8 cellular contexts compared by ENCODE assay signal in the genomic region with DNA sequence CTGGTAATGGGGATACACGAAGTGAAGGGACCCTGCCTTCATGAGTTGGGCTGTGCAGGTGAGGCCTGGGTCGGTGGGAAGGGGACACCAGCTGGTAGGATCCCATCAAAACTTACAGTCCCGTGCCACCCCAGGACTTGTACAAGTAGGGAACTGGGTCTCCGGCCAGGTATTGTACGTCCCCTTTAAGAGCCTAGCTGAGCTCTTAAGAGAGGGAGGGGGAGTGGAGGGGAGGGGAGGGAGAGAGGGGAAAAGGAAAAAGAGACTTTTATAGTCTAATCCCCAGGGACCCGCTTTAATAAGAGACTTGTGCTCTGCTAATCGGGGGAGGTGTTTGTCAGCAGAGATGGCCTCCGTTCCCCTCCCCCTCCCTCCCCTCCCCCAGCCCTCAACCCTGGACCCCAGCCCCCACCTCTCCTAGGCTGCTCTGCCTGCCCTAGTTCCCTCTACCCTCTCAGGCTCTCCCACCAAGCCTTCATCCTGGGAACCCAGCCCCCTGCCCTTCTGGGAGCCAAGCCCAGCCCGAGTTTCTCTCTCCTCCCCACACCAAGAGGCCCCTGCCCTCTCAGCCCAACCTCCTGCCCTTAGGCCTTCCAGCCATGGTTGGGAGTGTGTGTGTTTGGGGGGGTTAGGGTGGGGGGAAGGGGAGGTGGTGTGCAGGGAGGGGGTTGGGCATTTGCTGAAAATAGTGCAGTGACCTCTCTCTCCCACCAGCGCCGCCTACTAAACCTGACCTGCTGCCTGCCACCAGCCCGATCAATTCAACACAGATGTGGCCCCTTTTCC. TPM values are rescaled to one million over a fixed set of nuclear protein-coding genes. Genes with fewer than 3 reads are reported as not detected.
A peak's percentile ranks its signal among the peaks of the same experiment; 100 is the strongest.
DNase-seq lines count a peak whose midpoint lies in the region; ATAC-seq and FAIRE-seq lines count a peak whose summit lies in the region.

No MANE protein-coding gene starts in this region.

- ATAC-seq in Right ventricle myocardium inferior (peak; percentile 40), HG02678 (IDR thresholded peaks at IDR 0.05; ENCODE audit: unreplicated experiment) (no peak)

- peaks cover 23% of the 10 kb centered on the region for H3K36me3 Mint-ChIP-seq in activated T-helper 1 cell treated with anti-CD3 and anti-CD28 coated beads, Interleukin-12 subunit alpha, Interleukin-12 subunit beta, Interleukin-2, Interleukin-4 antibody, amounts not matched to agents 30 ng/mL and 10 ng/mL and 1 ng/mL, durations not matched to agents 14 hours and 24 hours and 36 hours (ENCODE audit: low read depth)
- H3K36me3 Mint-ChIP-seq in immature natural killer cell, result peaks cover 0 to 2% (median 0%) of the 10 kb centered on the region in 3 donors

- FAIRE-seq in urothelium cell line (lab: Jason Lieb, UNC), result no peak

- no peaks in the 10 kb centered on the region for H3K9me3 Mint-ChIP-seq in activated T-helper 1 cell treated with anti-CD3 and anti-CD28 coated beads, Interleukin-12 subunit alpha, Interleukin-12 subunit beta, Interleukin-2, Interleukin-4 antibody, amounts not matched to agents 30 ng/mL and 10 ng/mL and 1 ng/mL, durations not matched to agents 14 hours and 24 hours and 36 hours
- H3K9me3 Mint-ChIP-seq in immature natural killer cell, result no peaks in the 10 kb centered on the region

- peaks cover 46% of the 10 kb centered on the region for H3K4me1 Mint-ChIP-seq in activated T-helper 1 cell treated with anti-CD3 and anti-CD28 coated beads, Interleukin-12 subunit alpha, Interleukin-12 subunit beta, Interleukin-2, Interleukin-4 antibody, amounts not matched to agents 30 ng/mL and 10 ng/mL and 1 ng/mL, durations not matched to agents 14 hours and 24 hours and 36 hours (ENCODE audit: low read depth)
- peaks cover 29 to 40% of the 10 kb centered on the region in 2 donors for H3K4me1 Mint-ChIP-seq in immature natural killer cell

- DNase-seq in Right ventricle myocardium inferior (ENCODE audit: missing footprints) (no peak), cardiac septum (ENCODE audit: low spot score) (no peak), immature natural killer cell (no peak), urothelium cell line (ENCODE audit: low spot score) (peak; percentile 20), NCI-H1048 (lab: John Stamatoyannopoulos, UW) (no peak)
- DNase-seq in activated T-helper 1 cell treated with anti-CD3 and anti-CD28 coated beads, Interleukin-12 subunit alpha, Interleukin-12 subunit beta, Interleukin-2, Interleukin-4 antibody, amounts not matched to agents 30 ng/mL and 10 ng/mL and 1 ng/mL, durations not matched to agents 14 hours and 24 hours and 36 hours (ENCODE audit: low spot score), result no peak
- DNase-seq in activated CD4-positive, CD25-positive, alpha-beta regulatory T cell treated with anti-CD3 and anti-CD28 coated beads, Interleukin-2, amount 50 U/mL, for 72 hours, result no peak

- no peak overlapping the region for H3K27ac Mint-ChIP-seq in activated T-helper 1 cell treated with anti-CD3 and anti-CD28 coated beads, Interleukin-12 subunit alpha, Interleukin-12 subunit beta, Interleukin-2, Interleukin-4 antibody, amounts not matched to agents 30 ng/mL and 10 ng/mL and 1 ng/mL, durations not matched to agents 14 hours and 24 hours and 36 hours
- peak overlapping the region in 4 of 6 donors; percentile 20 to 63 (median 45) for H3K27ac Mint-ChIP-seq in immature natural killer cell

- intact Hi-C loops in Right ventricle myocardium inferior (cut with DNase I), result no loop called here
- intact Hi-C loops in cardiac septum (cut with DNase I), result loop anchor here (10.0 kb wide), 2 partner anchors 299 to 369 kb away; partner anchors contain the start of genes RPL41, RPS26 and ZC3H10
- intact Hi-C loops in activated T-helper 1 cell treated with anti-CD3 and anti-CD28 coated beads, Interleukin-12 subunit alpha, Interleukin-12 subunit beta, Interleukin-2, Interleukin-4 antibody, amounts not matched to agents 30 ng/mL and 10 ng/mL and 1 ng/mL, durations not matched to agents 14 hours and 24 hours and 36 hours (cut with micrococcal nuclease), result loop anchor here (2.0 kb wide), 1 partner anchor 15 kb away; no protein-coding TSS in a partner anchor

- peaks cover 3% of the 10 kb centered on the region for H3K27me3 Mint-ChIP-seq in activated T-helper 1 cell treated with anti-CD3 and anti-CD28 coated beads, Interleukin-12 subunit alpha, Interleukin-12 subunit beta, Interleukin-2, Interleukin-4 antibody, amounts not matched to agents 30 ng/mL and 10 ng/mL and 1 ng/mL, durations not matched to agents 14 hours and 24 hours and 36 hours (ENCODE audit: insufficient read depth)
- H3K27me3 Mint-ChIP-seq in immature natural killer cell (ENCODE audit: low read depth in 3 of 3), result no peaks in the 10 kb centered on the region

- H3K4me3 Mint-ChIP-seq in activated T-helper 1 cell treated with anti-CD3 and anti-CD28 coated beads, Interleukin-12 subunit alpha, Interleukin-12 subunit beta, Interleukin-2, Interleukin-4 antibody, amounts not matched to agents 30 ng/mL and 10 ng/mL and 1 ng/mL, durations not matched to agents 14 hours and 24 hours and 36 hours, result peak overlapping the region; percentile 92
- peak overlapping the region; percentile 37 to 94 (median 87) for H3K4me3 Mint-ChIP-seq in immature natural killer cell

RNA-seq across cellular contexts. Expression of gene GDF11, which starts 2.6 kb away (rescaled TPM):
- total RNA-seq in Right ventricle myocardium inferior (9.7 TPM), cardiac septum (18.0 TPM)
- 14.2 and 15.2 TPM in 2 replicates for total RNA-seq in activated T-helper 1 cell treated with anti-CD3 and anti-CD28 coated beads, Interleukin-12 subunit alpha, Interleukin-12 subunit beta, Interleukin-2, Interleukin-4 antibody, amounts not matched to agents 30 ng/mL and 10 ng/mL and 1 ng/mL, durations not matched to agents 14 hours and 24 hours and 36 hours
- 1 to 10 TPM in 1 of 3 donors, under 1 TPM in 2; 0.16 to 1.7 (median 0.64) TPM for polyA plus RNA-seq in immature natural killer cell

RNA-seq across cellular contexts. Expression of gene CD63, which starts 16.7 kb away (rescaled TPM):
- total RNA-seq in Right ventricle myocardium inferior (790 TPM), cardiac septum (914 TPM)
- total RNA-seq in activated T-helper 1 cell treated with anti-CD3 and anti-CD28 coated beads, Interleukin-12 subunit alpha, Interleukin-12 subunit beta, Interleukin-2, Interleukin-4 antibody, amounts not matched to agents 30 ng/mL and 10 ng/mL and 1 ng/mL, durations not matched to agents 14 hours and 24 hours and 36 hours, result 183 and 198 TPM in 2 replicates
- polyA plus RNA-seq in immature natural killer cell, result 1,000 to 10,000 TPM; 1,258 to 1,754 (median 1,754) TPM

RNA-seq across cellular contexts. Expression of gene RDH5, which starts 25.4 kb away (rescaled TPM):
- total RNA-seq in Right ventricle myocardium inferior, result 12.9 TPM
- total RNA-seq in cardiac septum, result 26.3 TPM
- total RNA-seq in activated T-helper 1 cell treated with anti-CD3 and anti-CD28 coated beads, Interleukin-12 subunit alpha, Interleukin-12 subunit beta, Interleukin-2, Interleukin-4 antibody, amounts not matched to agents 30 ng/mL and 10 ng/mL and 1 ng/mL, durations not matched to agents 14 hours and 24 hours and 36 hours, result 4.2 and 6.7 TPM in 2 replicates
- 1 to 10 TPM in 1 of 3 donors, not detected in 2; 2.8 TPM for polyA plus RNA-seq in immature natural killer cell

RNA-seq across cellular contexts. Expression of gene BLOC1S1, which starts 29.7 kb away (rescaled TPM):
- total RNA-seq in Right ventricle myocardium inferior, result 128 TPM
- total RNA-seq in cardiac septum, result 97.7 TPM
- total RNA-seq in activated T-helper 1 cell treated with anti-CD3 and anti-CD28 coated beads, Interleukin-12 subunit alpha, Interleukin-12 subunit beta, Interleukin-2, Interleukin-4 antibody, amounts not matched to agents 30 ng/mL and 10 ng/mL and 1 ng/mL, durations not matched to agents 14 hours and 24 hours and 36 hours, result 62.5 and 64.8 TPM in 2 replicates
- polyA plus RNA-seq in immature natural killer cell, result 100 to 1,000 TPM; 108 to 198 (median 127) TPM

RNA-seq across cellular contexts. Expression of gene ITGA7, which starts 37.9 kb away (rescaled TPM):
- total RNA-seq in Right ventricle myocardium inferior (479 TPM), cardiac septum (806 TPM)
- 0.88 and 1.1 TPM in 2 replicates for total RNA-seq in activated T-helper 1 cell treated with anti-CD3 and anti-CD28 coated beads, Interleukin-12 subunit alpha, Interleukin-12 subunit beta, Interleukin-2, Interleukin-4 antibody, amounts not matched to agents 30 ng/mL and 10 ng/mL and 1 ng/mL, durations not matched to agents 14 hours and 24 hours and 36 hours
- under 1 TPM in 1 of 3 donors, not detected in 2; 0.31 TPM for polyA plus RNA-seq in immature natural killer cell
